Comparison of ENCODE assay signal across 28 cellular contexts in genomic region chr6:14263881-14264424, GRCh38.
"Had no signal": no experiment of that assay in that cellular context is flagged by ENCODE, and none has a peak within 500 bp of the region (broad histone marks: within the 10 kb centered on the region; RNA-seq: fewer than 3 reads in every experiment).

No MANE protein-coding gene starts in this region.

- H3K27me3 ChIP-seq: foreskin keratinocyte, gastroesophageal sphincter, heart right ventricle, neural progenitor cell, tibial nerve, upper lobe of right lung, uterus had no signal

- H3K4me1 ChIP-seq: foreskin keratinocyte, gastroesophageal sphincter, heart right ventricle, psoas muscle, tibial nerve, upper lobe of right lung, uterus had no signal

- H3K4me2 ChIP-seq: neural progenitor cell had no signal

- H2AFZ ChIP-seq: neural progenitor cell had no signal

- H3K9ac ChIP-seq: neural progenitor cell had no signal

- H3K27ac ChIP-seq: epithelial cell of prostate, foreskin keratinocyte, gastroesophageal sphincter, heart right ventricle, neural progenitor cell, psoas muscle, skin epidermis, thoracic aorta, tibial nerve, upper lobe of right lung, uterus had no signal

- H3K9me3 ChIP-seq: uterus had no signal

- FAIRE-seq: keratinocyte had no signal

- H3K4me1 Mint-ChIP-seq: nephron had no signal

- H3K27me3 Mint-ChIP-seq: memory B cell; naive thymus-derived CD4-positive, alpha-beta T cell; stimulated activated naive B cell treated with anti-CD40 and anti-IgM and Interleukin-4, amounts not matched to agents 10 μg/mL and 1 μg/mL and 100 μg/mL, for 72 hours; stimulated activated naive CD8-positive, alpha-beta T cell treated with anti-CD3 and anti-CD28 coated beads, Interleukin-15, Interleukin-2, amounts not matched to agents 100 ng/mL and 50 ng/mL, for 24 hours had no signal

- H3K27ac Mint-ChIP-seq: memory B cell; nephron; neural progenitor cell; stimulated activated naive B cell treated with anti-CD40 and anti-IgM and Interleukin-4, amounts not matched to agents 10 μg/mL and 1 μg/mL and 100 μg/mL, for 72 hours; stimulated activated naive CD8-positive, alpha-beta T cell treated with anti-CD3 and anti-CD28 coated beads, Interleukin-15, Interleukin-2, amounts not matched to agents 100 ng/mL and 50 ng/mL, for 24 hours had no signal

- H3K4me3 Mint-ChIP-seq: memory B cell; naive thymus-derived CD4-positive, alpha-beta T cell; nephron; neural progenitor cell; stimulated activated naive B cell treated with anti-CD40 and anti-IgM and Interleukin-4, amounts not matched to agents 10 μg/mL and 1 μg/mL and 100 μg/mL, for 72 hours; stimulated activated naive CD8-positive, alpha-beta T cell treated with anti-CD3 and anti-CD28 coated beads, Interleukin-15, Interleukin-2, amounts not matched to agents 100 ng/mL and 50 ng/mL, for 24 hours had no signal

- ATAC-seq: esophagus mucosa; foreskin keratinocyte; gastroesophageal sphincter; heart right ventricle; left lobe of liver; naive thymus-derived CD4-positive, alpha-beta T cell; psoas muscle; right cardiac atrium; stimulated activated naive B cell treated with anti-CD40 and anti-IgM and Interleukin-4, amounts not matched to agents 10 μg/mL and 1 μg/mL and 100 μg/mL, for 72 hours; upper lobe of right lung had no signal

- H3K36me3 Mint-ChIP-seq: memory B cell had no signal

- DNase-seq: cerebellar nuclear complex; cortex of kidney; effector CD4-positive, alpha-beta T cell; foreskin keratinocyte; heart right ventricle; midbrain; naive thymus-derived CD4-positive, alpha-beta T cell; posterior cingulate gyrus; psoas muscle; right cardiac atrium; stimulated activated CD4-positive, alpha-beta T cell treated with anti-CD3 and anti-CD28 coated beads, Interleukin-15, amount 100 ng/mL, for 24 hours; stimulated activated CD4-positive, alpha-beta T cell treated with anti-CD3 and anti-CD28 coated beads, Interleukin-2, amount 100 ng/mL, for 48 hours; stimulated activated naive B cell treated with anti-CD40 and anti-IgM and Interleukin-4, amounts not matched to agents 10 μg/mL and 1 μg/mL and 100 μg/mL, for 72 hours; upper lobe of right lung; uterus had no signal

- H3K36me3 ChIP-seq: gastroesophageal sphincter, thoracic aorta, tibial nerve, upper lobe of right lung, uterus had no signal

- H3K4me3 ChIP-seq: gastroesophageal sphincter, heart right ventricle, lung, neural progenitor cell, psoas muscle, skin epidermis, thoracic aorta, tibial nerve, upper lobe of right lung, uterus had no signal
